Comparison of ENCODE assay signal across 16 cellular contexts in the genomic region with DNA sequence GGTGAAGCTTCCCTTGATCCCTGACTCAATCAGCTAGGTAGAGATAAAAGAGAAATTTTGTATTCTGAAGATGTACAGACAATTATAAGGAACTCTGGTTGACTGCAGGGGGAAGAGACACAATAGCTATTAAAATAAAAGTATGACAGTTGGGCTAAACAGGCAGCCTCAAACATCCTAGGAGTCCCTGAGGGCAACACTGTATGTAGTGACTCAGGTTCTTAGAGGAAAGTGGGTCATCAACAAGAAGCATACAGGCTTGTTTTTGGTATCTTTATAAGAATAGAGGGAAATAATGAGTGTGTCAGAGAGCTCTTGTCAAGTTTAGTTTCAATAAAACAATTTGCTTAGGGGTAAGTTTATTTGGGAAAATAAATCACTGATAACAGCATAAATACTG.
DNase-seq lines count a peak whose midpoint lies in the region; ATAC-seq and TF ChIP-seq lines count a peak whose summit lies in the region.
"Had no signal": no experiment of that assay in that cellular context is flagged by ENCODE, and none has a peak within 500 bp of the region (broad histone marks: within the 10 kb centered on the region; RNA-seq: fewer than 3 reads in every experiment).

No MANE protein-coding gene starts in this region.

- no peak for TF ChIP-seq CTCF in OCI-LY7 (conservative IDR thresholded peaks at IDR 0.05; ENCODE audit: low read length)
- TF ChIP-seq CTCF in fibroblast of the aortic adventitia (IDR thresholded peaks at IDR 0.05; ENCODE audit: insufficient read depth, low read length), result no peak
- no peak for TF ChIP-seq CTCF in sigmoid colon (IDR thresholded peaks at IDR 0.05)

- TF ChIP-seq POLR2A in sigmoid colon (IDR thresholded peaks at IDR 0.05), result no peak

- H3K4me1 ChIP-seq in OCI-LY7 (ENCODE audit: insufficient read depth, low read length, poor library complexity, severe bottlenecking) (peaks cover 69% of the 10 kb centered on the region), sigmoid colon (peaks cover 0 to 18% (median 7%) of the 10 kb centered on the region in 4 donors)
- H3K4me1 ChIP-seq in effector memory CD4-positive, alpha-beta T cell (ENCODE audit: control insufficient read depth, insufficient read depth, low read length, poor library complexity, severe bottlenecking), result no peaks in the 10 kb centered on the region

- no peaks in the 10 kb centered on the region for H3K9me3 Mint-ChIP-seq in activated naive CD8-positive, alpha-beta T cell treated with anti-CD3 and anti-CD28 coated beads for 36 hours
- H3K9me3 Mint-ChIP-seq in activated naive CD8-positive, alpha-beta T cell treated with anti-CD3 and anti-CD28 coated beads, Interleukin-2, amount 50 U/mL, for 24 hours, result no peaks in the 10 kb centered on the region
- H3K9me3 Mint-ChIP-seq: CD14-positive monocyte had no signal

- H3K27me3 Mint-ChIP-seq in activated naive CD8-positive, alpha-beta T cell treated with anti-CD3 and anti-CD28 coated beads for 36 hours, result no peaks in the 10 kb centered on the region
- no peaks in the 10 kb centered on the region for H3K27me3 Mint-ChIP-seq in activated naive CD8-positive, alpha-beta T cell treated with anti-CD3 and anti-CD28 coated beads, Interleukin-2, amount 50 U/mL, for 24 hours

- intact Hi-C loops in OCI-LY7 (cut with micrococcal nuclease; ENCODE audit: unreplicated experiment) (no loop called here), sigmoid colon (cut with DNase I) (no loop called here)

- CTCF ChIA-PET in OCI-LY7 (lab: Charles Lee; ENCODE audit: unreplicated experiment), result interaction anchor here (1.0 kb wide), 1 partner anchor 8 kb away, joined by 4 read pairs; no protein-coding TSS in a partner anchor

- peaks cover 82% of the 10 kb centered on the region for H3K79me2 ChIP-seq in OCI-LY7 (ENCODE audit: insufficient read depth, low read depth, low read length)

- H4K20me1 ChIP-seq in OCI-LY7 (ENCODE audit: insufficient read depth, low read length), result peaks cover 3% of the 10 kb centered on the region; the same call in 1 of the 2 replicates

- POLR2A ChIA-PET in OCI-LY7 (lab: Charles Lee), result interaction anchor here (0.8 to 2.9 kb wide), 6 partner anchors 9 to 142 kb away, joined by 3 to 17 read pairs (median 4); no protein-coding TSS in a partner anchor

- H2AFZ ChIP-seq in OCI-LY7 (ENCODE audit: low read length), result no peak overlapping the region

- H3K4me3 ChIP-seq in OCI-LY7 (ENCODE audit: low read depth, low read length, poor library complexity, severe bottlenecking) (peak overlapping the region; percentile 0), fibroblast of the aortic adventitia (ENCODE audit: low read depth, low read length) (no peak overlapping the region), sigmoid colon (no peak overlapping the region)
- no peak overlapping the region for H3K4me3 ChIP-seq in effector memory CD4-positive, alpha-beta T cell (ENCODE audit: insufficient read depth, low read depth, low read length, poor library complexity, severe bottlenecking)

- peak overlapping the region; percentile 51 for H3K4me2 ChIP-seq in OCI-LY7 (ENCODE audit: low read length)

- no peaks in the 10 kb centered on the region for H3K9me2 ChIP-seq in OCI-LY7 (ENCODE audit: insufficient read depth, low read length)

- H3K27ac ChIP-seq in OCI-LY7 (ENCODE audit: low read depth, low read length, poor library complexity, severe bottlenecking), result peak overlapping the region; percentile 33
- no peak overlapping the region for H3K27ac ChIP-seq in effector memory CD4-positive, alpha-beta T cell (ENCODE audit: insufficient read depth, low read length, poor library complexity, severe bottlenecking)
- H3K27ac ChIP-seq in sigmoid colon, result no peak overlapping the region

- H3K27me3 ChIP-seq in effector memory CD4-positive, alpha-beta T cell (replicated peaks; ENCODE audit: control insufficient read depth, insufficient read depth, low read length, poor library complexity, severe bottlenecking), result no peaks in the 10 kb centered on the region
- H3K27me3 ChIP-seq in sigmoid colon, result no peaks in the 10 kb centered on the region

- no peak for TF ChIP-seq EP300 in sigmoid colon (IDR thresholded peaks at IDR 0.05)

- no peak for ATAC-seq in activated naive CD8-positive, alpha-beta T cell treated with anti-CD3 and anti-CD28 coated beads, Interleukin-2, amount 50 U/mL, for 24 hours

- no peak for DNase-seq in activated naive CD8-positive, alpha-beta T cell treated with anti-CD3 and anti-CD28 coated beads for 36 hours
- DNase-seq in activated naive CD8-positive, alpha-beta T cell treated with anti-CD3 and anti-CD28 coated beads, Interleukin-2, amount 50 U/mL, for 24 hours, result no peak
- DNase-seq in OCI-LY7 (ENCODE audit: low spot score), result peak; percentile 61
- DNase-seq in fibroblast of the aortic adventitia (ENCODE audit: low read depth), result peak; percentile 4
- no peak for DNase-seq in effector memory CD4-positive, alpha-beta T cell
- no peak for DNase-seq in iPS-NIHi7 (ENCODE audit: extremely low spot score)
- no peak for DNase-seq in sigmoid colon
- no peak for DNase-seq in dedifferentiated amniotic fluid mesenchymal stem cell (ENCODE audit: extremely low spot score)
- DNase-seq: COR-L47, DMS53, HCEC 1CT, KBM-7, NCI-H1417 treated with DMSO at 0.1 percent for 48 hours, NCI-H2029, NCI-H82 had no signal

- H3K9me3 ChIP-seq in OCI-LY7 (ENCODE audit: low read length) (no peaks in the 10 kb centered on the region), sigmoid colon (no peaks in the 10 kb centered on the region)
- no peaks in the 10 kb centered on the region for H3K9me3 ChIP-seq in effector memory CD4-positive, alpha-beta T cell (ENCODE audit: control insufficient read depth, low read length)

- no peak overlapping the region for H3K4me3 Mint-ChIP-seq in activated naive CD8-positive, alpha-beta T cell treated with anti-CD3 and anti-CD28 coated beads for 36 hours
- no peak overlapping the region for H3K4me3 Mint-ChIP-seq in activated naive CD8-positive, alpha-beta T cell treated with anti-CD3 and anti-CD28 coated beads, Interleukin-2, amount 50 U/mL, for 24 hours
- H3K4me3 Mint-ChIP-seq: CD14-positive monocyte had no signal

- H3K36me3 Mint-ChIP-seq in activated naive CD8-positive, alpha-beta T cell treated with anti-CD3 and anti-CD28 coated beads for 36 hours, result no peaks in the 10 kb centered on the region
- no peaks in the 10 kb centered on the region for H3K36me3 Mint-ChIP-seq in activated naive CD8-positive, alpha-beta T cell treated with anti-CD3 and anti-CD28 coated beads, Interleukin-2, amount 50 U/mL, for 24 hours (ENCODE audit: low read depth)
- H3K36me3 Mint-ChIP-seq: CD14-positive monocyte had no signal

- H3K4me1 Mint-ChIP-seq in activated naive CD8-positive, alpha-beta T cell treated with anti-CD3 and anti-CD28 coated beads for 36 hours, result no peaks in the 10 kb centered on the region
- no peaks in the 10 kb centered on the region for H3K4me1 Mint-ChIP-seq in activated naive CD8-positive, alpha-beta T cell treated with anti-CD3 and anti-CD28 coated beads, Interleukin-2, amount 50 U/mL, for 24 hours

- no TSS peak for BruUV-seq in OCI-LY7 (replicated peaks; lab: Mats Ljungman, UMichigan)

- H3K27ac Mint-ChIP-seq in activated naive CD8-positive, alpha-beta T cell treated with anti-CD3 and anti-CD28 coated beads for 36 hours, result peak overlapping the region; percentile 5
- H3K27ac Mint-ChIP-seq in activated naive CD8-positive, alpha-beta T cell treated with anti-CD3 and anti-CD28 coated beads, Interleukin-2, amount 50 U/mL, for 24 hours, result no peak overlapping the region
- H3K27ac Mint-ChIP-seq: CD14-positive monocyte had no signal

- H3K36me3 ChIP-seq in OCI-LY7 (ENCODE audit: insufficient read depth, low read length), result no peaks in the 10 kb centered on the region
- no peaks in the 10 kb centered on the region for H3K36me3 ChIP-seq in effector memory CD4-positive, alpha-beta T cell (ENCODE audit: control insufficient read depth, insufficient read depth, low read length)
- H3K36me3 ChIP-seq in sigmoid colon, result no peaks in the 10 kb centered on the region

Comparison
In these comparisons a context has a peak if more than half of its experiments do, and no peak if none do; other contexts are left out.
1. DNase-seq: peak in OCI-LY7 (single experiment) and fibroblast of the aortic adventitia (single experiment); none in activated naive CD8-positive, alpha-beta T cell treated with anti-CD3 and anti-CD28 coated beads for 36 hours (single experiment), activated naive CD8-positive, alpha-beta T cell treated with anti-CD3 and anti-CD28 coated beads, Interleukin-2, amount 50 U/mL, for 24 hours (single experiment), effector memory CD4-positive, alpha-beta T cell (0 of 3), iPS-NIHi7 (single experiment), sigmoid colon (single experiment) and dedifferentiated amniotic fluid mesenchymal stem cell (single experiment).